In genomic region chr18:70015127-70015526, GRCh38 we compare ENCODE assay signal across 31 cellular contexts.
A peak's percentile ranks its signal among the peaks of the same experiment; 100 is the strongest.
DNase-seq lines count a peak whose midpoint lies in the region; ATAC-seq and TF ChIP-seq lines count a peak whose summit lies in the region.
"Had no signal": no experiment of that assay in that cellular context is flagged by ENCODE, and none has a peak within 500 bp of the region (broad histone marks: within the 10 kb centered on the region; RNA-seq: fewer than 3 reads in every experiment).

No MANE protein-coding gene starts in this region.

- peaks cover 0 to 11% of the 10 kb centered on the region in 2 donors for H3K9me3 ChIP-seq in right atrium auricular region
- H3K9me3 ChIP-seq: mucosa of descending colon, Peyer's patch, right lobe of liver, transverse colon had no signal

- peak overlapping the region; percentile 34 to 69 for H3K27ac ChIP-seq in right atrium auricular region
- H3K27ac ChIP-seq: hepatocyte, Peyer's patch, right lobe of liver, transverse colon, VCaP had no signal

- ATAC-seq in SK-N-SH treated with all-trans-retinoic acid at 6 μM for 48 hours (no peak), HG03108 (IDR thresholded peaks at IDR 0.05; ENCODE audit: unreplicated experiment) (no peak)
- ATAC-seq: mucosa of descending colon, right lobe of liver had no signal

- POLR2A ChIA-PET in GM10248 (lab: Yijun Ruan, JAX): no interaction called here

- TF ChIP-seq CTCF in fibroblast of mammary gland (conservative IDR thresholded peaks at IDR 0.05; ENCODE audit: control insufficient read depth, insufficient read depth, low read depth, low read length): no peak
- no peak for TF ChIP-seq CTCF in right atrium auricular region (IDR thresholded peaks at IDR 0.05)
- TF ChIP-seq CTCF in GM10248 (IDR thresholded peaks at IDR 0.05; ENCODE audit: control extremely low read depth, extremely low read depth, low read depth, missing control alignments): no peak
- no peak for TF ChIP-seq CTCF in GM13976 (IDR thresholded peaks at IDR 0.05; ENCODE audit: borderline replicate concordance, control extremely low read depth, extremely low read depth, insufficient read depth, missing control alignments)

- H3K4me1 ChIP-seq in right atrium auricular region: peaks cover 0 to 12% of the 10 kb centered on the region in 2 donors
- H3K4me1 ChIP-seq: Peyer's patch, right lobe of liver, transverse colon had no signal

- DNase-seq in RPMI7951 (ENCODE audit: low read depth): peak; percentile 13
- peak; percentile 3 for DNase-seq in fibroblast of mammary gland (ENCODE audit: low read depth)
- no peak for DNase-seq in right atrium auricular region (ENCODE audit: low spot score)
- peak; percentile 29 for DNase-seq in renal cortical epithelial cell (ENCODE audit: low read depth)
- DNase-seq in GM10248 (ENCODE audit: extremely low spot score): no peak
- DNase-seq in GM13976 (ENCODE audit: low spot score): no peak
- DNase-seq: activated CD4-positive, alpha-beta T cell treated with anti-CD3 and anti-CD28 coated beads, Interleukin-2, amount 10 ng/mL, durations not matched to agents 24 days and 14 days; activated CD8-positive, alpha-beta memory T cell treated with anti-CD3 and anti-CD28 coated beads for 24 hours; activated effector memory CD4-positive, alpha-beta T cell treated with anti-CD3 and anti-CD28 coated beads, Interleukin-2, amount 50 U/mL, for 16 hours; activated T-cell treated with anti-CD3 and anti-CD28 coated beads for 4 hours; anterior cingulate cortex; DMS153; effector CD8-positive, alpha-beta T cell; foreskin melanocyte; HCEC 1CT; KG1; kidney glomerular epithelial cell; mucosa of descending colon; NCI-H1105 treated with DMSO at 0.1 percent for 48 hours; NCI-H1930; NCI-H69; Peyer's patch; right lobe of liver; stimulated activated CD4-positive, alpha-beta T cell treated with anti-CD3 and anti-CD28 coated beads, Interleukin-12 subunit alpha, Interleukin-12 subunit beta, amount 100 ng/mL, for 4 hours; stimulated activated CD4-positive, alpha-beta T cell treated with anti-CD3 and anti-CD28 coated beads, Interleukin-4, amount 100 ng/mL, for 1 hour; SW 1271; transverse colon had no signal

- in situ Hi-C loops in GM13976 (cut with MboI; ENCODE audit: low sequenced_read_pairs, unreplicated experiment): no loop called here

- CTCF ChIA-PET in GM10248 (lab: Yijun Ruan, JAX): interaction anchor here (0.9 to 1.3 kb wide), 5 partner anchors 8 to 71 kb away, joined by 3 to 8 read pairs (median 4); no protein-coding TSS in a partner anchor

- H3K4me3 ChIP-seq in fibroblast of mammary gland (ENCODE audit: control insufficient read depth, low read depth, low read length) (no peak overlapping the region), right atrium auricular region (no peak overlapping the region)
- H3K4me3 ChIP-seq: hepatocyte, mucosa of descending colon, Peyer's patch, right lobe of liver, transverse colon had no signal

- peaks cover 8% of the 10 kb centered on the region for H3K36me3 ChIP-seq in right atrium auricular region
- H3K36me3 ChIP-seq: transverse colon had no signal

- no peaks in the 10 kb centered on the region for H3K27me3 ChIP-seq in right atrium auricular region
- H3K27me3 ChIP-seq: hepatocyte, Peyer's patch, right lobe of liver, transverse colon had no signal

TF ChIP-seq in SK-N-SH treated with all-trans-retinoic acid at 6 μM for 48 hours, 23 proteins besides CTCF, POLR2A, EP300 and RAD21:
- TF ChIP-seq CREB5 (CRISPR knock-in tag; IDR thresholded peaks at IDR 0.05; ENCODE audit: low read depth): no peak

Comparison
In these comparisons a context has a peak if more than half of its experiments do, and no peak if none do; other contexts are left out.
1. DNase-seq: peak in RPMI7951 (single experiment), fibroblast of mammary gland (single experiment) and renal cortical epithelial cell (single experiment); none in right atrium auricular region (single experiment), GM10248 (single experiment) and GM13976 (single experiment).